12 cellular contexts compared by ENCODE assay signal in genomic region chr11:12430912-12431311, GRCh38. TPM values are rescaled to one million over a fixed set of nuclear protein-coding genes. Genes with fewer than 3 reads are reported as not detected.
DNase-seq lines count a peak whose midpoint lies in the region; ATAC-seq and TF ChIP-seq lines count a peak whose summit lies in the region.
"Had no signal": no experiment of that assay in that cellular context is flagged by ENCODE, and none has a peak within 500 bp of the region (broad histone marks: within the 10 kb centered on the region; RNA-seq: fewer than 3 reads in every experiment).

No MANE protein-coding gene starts in this region.

- TF ChIP-seq POLR2A in stomach (IDR thresholded peaks at IDR 0.05), result no peak

- peaks cover 59% of the 10 kb centered on the region for H3K4me1 Mint-ChIP-seq in chondrocyte (ENCODE audit: low read depth)
- H3K4me1 Mint-ChIP-seq in immature natural killer cell, result no peaks in the 10 kb centered on the region
- H3K4me1 Mint-ChIP-seq: T-helper 17 cell had no signal

- no peaks in the 10 kb centered on the region for H3K36me3 ChIP-seq in stomach

- H3K9me3 Mint-ChIP-seq in chondrocyte (ENCODE audit: low read depth) (no peaks in the 10 kb centered on the region), immature natural killer cell (no peaks in the 10 kb centered on the region)
- H3K9me3 Mint-ChIP-seq: stimulated activated naive CD8-positive, alpha-beta T cell treated with anti-CD3 and anti-CD28 coated beads, Interleukin-15, Interleukin-2, amounts not matched to agents 100 ng/mL and 50 ng/mL, for 24 hours had no signal

- H3K9me3 ChIP-seq in stomach, result no peaks in the 10 kb centered on the region

- H3K27me3 Mint-ChIP-seq in chondrocyte (ENCODE audit: low read depth) (no peaks in the 10 kb centered on the region), immature natural killer cell (ENCODE audit: low read depth in 3 of 3) (peaks cover 0 to 9% (median 2%) of the 10 kb centered on the region in 3 donors)
- H3K27me3 Mint-ChIP-seq: activated naive CD8-positive, alpha-beta T cell; stimulated activated naive CD8-positive, alpha-beta T cell treated with anti-CD3 and anti-CD28 coated beads, Interleukin-15, Interleukin-2, amounts not matched to agents 100 ng/mL and 50 ng/mL, for 24 hours had no signal

- 34 to 44% (median 41%) methylated on average over 4 of the region's 4 CpGs for WGBS in stomach, 5 donors

- H3K4me3 Mint-ChIP-seq in chondrocyte (ENCODE audit: unreplicated experiment) (peak overlapping the region; percentile 42), immature natural killer cell (no peak overlapping the region)
- H3K4me3 Mint-ChIP-seq: activated naive CD8-positive, alpha-beta T cell; stimulated activated naive CD8-positive, alpha-beta T cell treated with anti-CD3 and anti-CD28 coated beads, Interleukin-15, Interleukin-2, amounts not matched to agents 100 ng/mL and 50 ng/mL, for 24 hours; T-helper 17 cell had no signal

- peak; percentile 51 for DNase-seq in HS-5 (ENCODE audit: low read depth)
- no peak for DNase-seq in chondrocyte (ENCODE audit: low spot score)
- peak; percentile 56 for DNase-seq in left lobe of liver (ENCODE audit: low spot score)
- peak; percentile 72 for DNase-seq in stomach
- DNase-seq in NCI-H1436 treated with DMSO at 0.1 percent for 48 hours (lab: John Stamatoyannopoulos, UW), result no peak
- DNase-seq in immature natural killer cell, result no peak
- no peak for DNase-seq in NCI-H187 treated with DMSO at 0.1 percent for 48 hours (lab: John Stamatoyannopoulos, UW)
- DNase-seq: NCI-H146, T-helper 17 cell had no signal

- peak overlapping the region; percentile 94 for H3K27ac Mint-ChIP-seq in chondrocyte (ENCODE audit: unreplicated experiment)
- no peak overlapping the region for H3K27ac Mint-ChIP-seq in immature natural killer cell
- H3K27ac Mint-ChIP-seq: activated naive CD8-positive, alpha-beta T cell; stimulated activated naive CD8-positive, alpha-beta T cell treated with anti-CD3 and anti-CD28 coated beads, Interleukin-15, Interleukin-2, amounts not matched to agents 100 ng/mL and 50 ng/mL, for 24 hours; T-helper 17 cell had no signal

- TF ChIP-seq CTCF in chondrocyte (IDR thresholded peaks at IDR 0.05) (no peak), stomach (IDR thresholded peaks at IDR 0.05) (no peak)

- H3K36me3 Mint-ChIP-seq in chondrocyte (ENCODE audit: low read depth) (no peaks in the 10 kb centered on the region), immature natural killer cell (no peaks in the 10 kb centered on the region)
- H3K36me3 Mint-ChIP-seq: activated naive CD8-positive, alpha-beta T cell had no signal

- ATAC-seq in left lobe of liver (peak; percentile 90), HG03469 (IDR thresholded peaks at IDR 0.05; ENCODE audit: unreplicated experiment) (no peak)
- ATAC-seq: T-helper 17 cell had no signal

- H3K27ac ChIP-seq in stomach, result peak overlapping the region in 4 of 5 donors; percentile 81 to 91 (median 84)

- TF ChIP-seq EP300 in stomach (IDR thresholded peaks at IDR 0.05), result no peak

- peaks cover 39 to 89% (median 68%) of the 10 kb centered on the region in 4 donors for H3K4me1 ChIP-seq in stomach

- intact Hi-C loops in stomach (cut with DNase I; ENCODE audit: low total_unique reads), result no loop called here

- H3K27me3 ChIP-seq in stomach, result no peaks in the 10 kb centered on the region

- no peak overlapping the region for H3K4me3 ChIP-seq in stomach

RNA-seq across cellular contexts. Expression of gene PARVA, which starts 53.5 kb away (rescaled TPM):
- 147 to 170 TPM (median 158 TPM) in 3 replicates for total RNA-seq in chondrocyte
- total RNA-seq in left lobe of liver, result 22.4 TPM
- total RNA-seq in stomach, result 100 to 1,000 TPM in 1 of 5 donors, 10 to 100 TPM in 4; 42.9 to 116 (median 54.8) TPM
- polyA plus RNA-seq in stomach, result 10 to 100 TPM; 18.8 to 31.5 (median 26.3) TPM
- polyA plus RNA-seq in immature natural killer cell, result not detected

Comparison
In these comparisons a context has a peak if more than half of its experiments do, and no peak if none do; other contexts are left out.
1. DNase-seq: peak in HS-5 (single experiment), left lobe of liver (single experiment) and stomach (single experiment); none in chondrocyte (single experiment), NCI-H1436 treated with DMSO at 0.1 percent for 48 hours (single experiment), immature natural killer cell (0 of 3) and NCI-H187 treated with DMSO at 0.1 percent for 48 hours (single experiment).